In the genomic region with DNA sequence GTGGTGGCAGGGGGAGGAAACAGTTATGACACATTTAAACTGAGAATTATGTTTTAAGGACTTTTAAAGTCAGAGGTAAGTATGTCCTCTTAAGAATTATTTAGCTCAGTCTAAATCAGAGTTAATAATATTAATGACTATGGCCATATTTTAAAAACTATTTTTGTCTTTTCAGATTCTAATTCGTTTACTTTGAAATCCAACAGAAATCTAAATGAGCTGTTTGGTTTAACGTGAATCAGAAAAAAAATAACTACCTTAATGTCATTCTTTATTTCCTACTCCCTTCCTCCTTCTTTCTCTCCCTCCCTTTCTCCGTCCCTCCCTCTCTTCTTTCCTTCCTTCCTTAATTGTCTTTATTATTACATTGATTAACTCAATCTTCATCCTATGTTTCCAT, we compare ENCODE assay signal across 12 cellular contexts. TPM values are rescaled to one million over a fixed set of nuclear protein-coding genes. Genes with fewer than 3 reads are reported as not detected.
"Had no signal": no experiment of that assay in that cellular context is flagged by ENCODE, and none has a peak within 500 bp of the region (broad histone marks: within the 10 kb centered on the region; RNA-seq: fewer than 3 reads in every experiment).

No MANE protein-coding gene starts in this region.

- H3K4me3 ChIP-seq: GM23248, GM23338, HAP-1 had no signal

- FAIRE-seq: H1, H54 had no signal

- H3K9ac ChIP-seq: GM23248 had no signal

- H3K36me3 ChIP-seq: HAP-1 had no signal

- DNase-seq: GM23248, GOT3, H7, H9, HCEC 1CT, HFFc6 had no signal

- H3K27ac ChIP-seq: GM23248 had no signal

- H3K4me2 ChIP-seq: GM23338 had no signal

- H3K9me3 ChIP-seq: HAP-1 had no signal

- H2AFZ ChIP-seq: GM23248, GM23338 had no signal

- ATAC-seq: GM23338, HCT116 had no signal

RNA-seq across cellular contexts. Expression of a gene that starts 43.9 kb away (rescaled TPM):
- total RNA-seq: GM23248, GM23338, H1, H4, H9, HFFc6 had no signal
- polyA plus RNA-seq: GM23248, GM23338 had no signal
